ENCODE assay signal across 1 cellular context in the genomic region with DNA sequence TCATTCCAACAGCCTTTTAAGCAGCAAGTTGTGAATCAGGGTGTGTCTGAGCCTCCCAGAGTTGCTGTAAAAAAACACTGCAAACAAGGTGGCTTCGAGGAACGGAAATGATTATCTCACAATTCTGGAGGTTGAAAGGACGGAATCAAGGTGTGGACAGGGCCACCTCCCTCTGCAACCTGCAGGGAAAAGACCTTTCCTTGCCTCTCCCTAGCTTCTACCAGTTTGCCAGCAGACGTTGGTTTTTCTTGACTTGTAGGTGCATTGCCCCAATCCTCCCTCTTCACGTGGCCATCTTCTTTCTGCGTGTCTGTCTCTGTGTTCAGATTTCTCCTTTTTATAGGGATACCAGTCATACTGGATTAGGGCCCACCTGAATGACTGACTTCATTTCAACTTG.
TF ChIP-seq lines count a peak whose summit lies in the region.

No MANE protein-coding gene starts in this region.

TF ChIP-seq in K562, 482 proteins besides CTCF, POLR2A, EP300 and RAD21 (continued from another document):
- no peak for TF ChIP-seq HMGN3 (IDR thresholded peaks at IDR 0.05; ENCODE audit: borderline replicate concordance, extremely low read depth, insufficient read length, low read depth, low read length)
- no peak for TF ChIP-seq SRSF7 (optimal IDR thresholded peaks at IDR 0.05; ENCODE audit: low read depth, low read length)
- TF ChIP-seq, protein P1, sequence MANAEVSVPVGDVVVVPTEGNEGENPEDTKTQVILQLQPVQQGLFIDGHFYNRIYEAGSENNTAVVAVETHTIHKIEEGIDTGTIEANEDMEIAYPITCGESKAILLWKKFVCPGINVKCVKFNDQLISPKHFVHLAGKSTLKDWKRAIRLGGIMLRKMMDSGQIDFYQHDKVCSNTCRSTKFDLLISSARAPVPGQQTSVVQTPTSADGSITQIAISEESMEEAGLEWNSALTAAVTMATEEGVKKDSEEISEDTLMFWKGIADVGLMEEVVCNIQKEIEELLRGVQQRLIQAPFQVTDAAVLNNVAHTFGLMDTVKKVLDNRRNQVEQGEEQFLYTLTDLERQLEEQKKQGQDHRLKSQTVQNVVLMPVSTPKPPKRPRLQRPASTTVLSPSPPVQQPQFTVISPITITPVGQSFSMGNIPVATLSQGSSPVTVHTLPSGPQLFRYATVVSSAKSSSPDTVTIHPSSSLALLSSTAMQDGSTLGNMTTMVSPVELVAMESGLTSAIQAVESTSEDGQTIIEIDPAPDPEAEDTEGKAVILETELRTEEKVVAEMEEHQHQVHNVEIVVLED (CRISPR knock-in tag; IDR thresholded peaks at IDR 0.05), result no peak
- TF ChIP-seq SAFB (IDR thresholded peaks at IDR 0.05; ENCODE audit: borderline replicate concordance, low read depth, low read length), result no peak
TF ChIP-seq in K562: peak in this region for 0.
